Comparison of ENCODE assay signal across 24 cellular contexts in genomic region chr10:6394084-6394483, GRCh38.
DNase-seq lines count a peak whose midpoint lies in the region; ATAC-seq, FAIRE-seq and TF ChIP-seq lines count a peak whose summit lies in the region.
"Had no signal": no experiment of that assay in that cellular context is flagged by ENCODE, and none has a peak within 500 bp of the region (broad histone marks: within the 10 kb centered on the region; RNA-seq: fewer than 3 reads in every experiment).

No MANE protein-coding gene starts in this region.

- TF ChIP-seq RAD21 in GM12878 (IDR thresholded peaks at IDR 0.05; ENCODE audit: insufficient read depth, low read depth, low read length): no peak

- no peaks in the 10 kb centered on the region for H3K9me3 ChIP-seq in cardiac muscle cell (ENCODE audit: low read depth)
- peaks cover 4% of the 10 kb centered on the region for H3K9me3 ChIP-seq in right cardiac atrium (ENCODE audit: control insufficient read depth, low read length)
- H3K9me3 ChIP-seq in GM12878 (replicated peaks; ENCODE audit: control insufficient read depth, insufficient read depth, low read length): peaks cover 3% of the 10 kb centered on the region; the same call in 2 of the 3 replicates

- 44% methylated on average over 5 of the region's 5 CpGs for WGBS in right cardiac atrium
- WGBS in GM12878 (ENCODE audit: insufficient coverage, insufficient replicate concordance, low lambda C conversion rate, missing lambda C conversion rate): 29% methylated on average over 5 of the region's 5 CpGs
- WGBS in mesendoderm (ENCODE audit: extremely low coverage, insufficient coverage, low lambda C conversion rate): no CpG with 5 or more reads among the region's 5 CpGs

- in situ Hi-C loops in GM12878 (cut with MboI): no loop called here

- DNase-seq in cardiac muscle cell (ENCODE audit: low read depth in 1 of 2, low spot score in 1 of 2): no peak
- DNase-seq in right cardiac atrium: no peak
- no peak for DNase-seq in GM12878 (ENCODE audit: low read depth, low spot score)
- DNase-seq in mesendoderm: peak; percentile 54
- no peak for DNase-seq in iPS-NIHi7 (ENCODE audit: extremely low spot score)
- DNase-seq in superior temporal gyrus (ENCODE audit: extremely low spot score): no peak
- no peak for DNase-seq in activated T-cell treated with anti-CD3 and anti-CD28 coated beads, Interleukin-2, amount 50 U/mL, for 1 hour
- DNase-seq in NCI-H1436 (lab: John Stamatoyannopoulos, UW): no peak
- DNase-seq: DMS79; GM23248; H9; HFFc6; MV-4-11; NCI-H1105 treated with DMSO at 0.1 percent for 48 hours; NCI-H1694; NCI-H2081; NCI-H446; NCI-H526; NK-92 treated with Interleukin-12 subunit alpha and Interleukin-12 subunit beta, amount 100 ng/mL, for 24 hours had no signal

- no peak overlapping the region for H2AK5ac ChIP-seq in mesendoderm (ENCODE audit: low read length)

- no peak overlapping the region for H3K18ac ChIP-seq in mesendoderm (ENCODE audit: low read length)

- H3K4ac ChIP-seq in mesendoderm (ENCODE audit: low read depth, low read length): no peak overlapping the region

- no peak overlapping the region for H2BK15ac ChIP-seq in mesendoderm (replicated peaks; ENCODE audit: low read depth)

- FAIRE-seq in GM12878 (lab: Jason Lieb, UNC): no peak
- FAIRE-seq: A204.1, D721Med had no signal

- H2BK5ac ChIP-seq in mesendoderm (ENCODE audit: low read length): no peak overlapping the region

- ATAC-seq in right cardiac atrium (no peak), GM12878 (peak; percentile 26; the same call in 1 of the 3 replicates)
- ATAC-seq: Panc1 had no signal

- H3K36me3 ChIP-seq in cardiac muscle cell (no peaks in the 10 kb centered on the region), GM12878 (ENCODE audit: control insufficient read depth in 2 of 2, insufficient read depth in 2 of 2, low read length in 1 of 2) (no peaks in the 10 kb centered on the region), mesendoderm (ENCODE audit: control insufficient read depth, insufficient read depth, low read length) (no peaks in the 10 kb centered on the region)
- H3K36me3 ChIP-seq: SJSA1 had no signal

- no peak overlapping the region for H2AFZ ChIP-seq in GM12878 (ENCODE audit: control insufficient read depth, low read depth, low read length)
- H2AFZ ChIP-seq: GM23248 had no signal

- SMC1A ChIA-PET in GM12878 (lab: Charles Lee; ENCODE audit: uncharacterized antibody, unreplicated experiment): interaction anchor here (1.0 to 10.6 kb wide), 2 partner anchors 44 to 124 kb away, joined by 4 to 138 read pairs; no protein-coding TSS in a partner anchor

- no peak for TF ChIP-seq EP300 in GM12878 (IDR thresholded peaks at IDR 0.05; ENCODE audit: borderline replicate concordance in 1 of 2, control insufficient read depth in 1 of 2, low read depth in 2 of 2, low read length in 2 of 2)

- H3K79me2 ChIP-seq in GM12878 (ENCODE audit: control insufficient read depth, insufficient read depth, low read length) (no peaks in the 10 kb centered on the region), mesendoderm (ENCODE audit: control insufficient read depth, insufficient read depth, low read length) (no peaks in the 10 kb centered on the region)

- POLR2A ChIA-PET in GM12878 (lab: Charles Lee): no interaction called here

- CTCF ChIA-PET in GM12878 (lab: Yijun Ruan, JAX): interaction anchor here (0.6 kb wide), 1 partner anchor 191 kb away, joined by 3 read pairs; the partner anchor contains the start of gene PFKFB3

- H3K9ac ChIP-seq in GM12878 (ENCODE audit: control insufficient read depth, insufficient read depth, low read length): no peak overlapping the region
- no peak overlapping the region for H3K9ac ChIP-seq in mesendoderm (ENCODE audit: low read length)
- H3K9ac ChIP-seq: GM23248 had no signal

- H3K27ac ChIP-seq in cardiac muscle cell (peak overlapping the region; percentile 41), right cardiac atrium (ENCODE audit: low read length) (no peak overlapping the region), GM12878 (ENCODE audit: control insufficient read depth, insufficient read depth) (no peak overlapping the region), mesendoderm (ENCODE audit: low read depth, low read length) (no peak overlapping the region)
- H3K27ac ChIP-seq: GM23248, HL-60, SJSA1 had no signal

- peaks cover under 1% of the 10 kb centered on the region for H3K4me1 ChIP-seq in cardiac muscle cell (ENCODE audit: low read depth)
- no peaks in the 10 kb centered on the region for H3K4me1 ChIP-seq in right cardiac atrium (ENCODE audit: control insufficient read depth, insufficient read depth, low read length)
- H3K4me1 ChIP-seq in GM12878 (ENCODE audit: control insufficient read depth, insufficient read depth, low read length): no peaks in the 10 kb centered on the region
- no peaks in the 10 kb centered on the region for H3K4me1 ChIP-seq in mesendoderm (ENCODE audit: control insufficient read depth, low read depth, low read length)

- H4K5ac ChIP-seq in mesendoderm (ENCODE audit: low read length): no peak overlapping the region

- H3K56ac ChIP-seq in mesendoderm (ENCODE audit: low read length): no peak overlapping the region

- intact Hi-C loops in right cardiac atrium (cut with DNase I): no loop called here
- intact Hi-C loops in GM12878 (cut with micrococcal nuclease; ENCODE audit: unreplicated experiment): no loop called here

- no peak overlapping the region for H2BK120ac ChIP-seq in mesendoderm (ENCODE audit: low read depth, low read length)

- RAD21 ChIA-PET in GM12878 (lab: Charles Lee; ENCODE audit: unreplicated experiment): interaction anchor here (1.4 to 4.0 kb wide), 3 partner anchors 8 to 192 kb away, joined by 4 to 12 read pairs (median 4); partner anchors contain the start of gene PFKFB3

- no peaks in the 10 kb centered on the region for H3K79me1 ChIP-seq in mesendoderm (ENCODE audit: low read length)

- H3K27me3 ChIP-seq in cardiac muscle cell (no peaks in the 10 kb centered on the region), right cardiac atrium (ENCODE audit: control insufficient read depth, insufficient read depth) (no peaks in the 10 kb centered on the region), GM12878 (replicated peaks in 1 of 2; ENCODE audit: control insufficient read depth in 2 of 2, insufficient read depth in 2 of 2, low read length in 1 of 2) (peaks cover 0 to 5% of the 10 kb centered on the region in 2 experiments; a peak in 2 of 4 replicates), mesendoderm (ENCODE audit: insufficient read depth, low read length, poor library complexity) (no peaks in the 10 kb centered on the region)
- H3K27me3 ChIP-seq: SJSA1 had no signal

- no peak overlapping the region for H4K8ac ChIP-seq in mesendoderm (ENCODE audit: low read depth, low read length)

- no peak for TF ChIP-seq CTCF in cardiac muscle cell (IDR thresholded peaks at IDR 0.05; ENCODE audit: low read depth, low read length)
- no peak for TF ChIP-seq CTCF in GM12878 (IDR thresholded peaks at IDR 0.05 in 2 of 3, conservative IDR thresholded peaks at IDR 0.05 in 1 of 3; ENCODE audit: control insufficient read depth in 2 of 3, extremely low read depth in 1 of 3, insufficient read depth in 1 of 3, low read depth in 3 of 3, low read length in 3 of 3)

- no peak overlapping the region for H3K4me3 ChIP-seq in cardiac muscle cell
- no peak overlapping the region for H3K4me3 ChIP-seq in right cardiac atrium (ENCODE audit: low read length)
- H3K4me3 ChIP-seq in GM12878: no peak overlapping the region
- H3K4me3 ChIP-seq in mesendoderm (ENCODE audit: low read length): no peak overlapping the region
- H3K4me3 ChIP-seq: GM23248, SJSA1 had no signal

- TF ChIP-seq POLR2A in GM12878 (IDR thresholded peaks at IDR 0.05; ENCODE audit: low read depth, low read length): no peak

- H3K23ac ChIP-seq in mesendoderm (ENCODE audit: low read length): no peak overlapping the region

- H3K4me2 ChIP-seq in GM12878 (ENCODE audit: control insufficient read depth, insufficient read depth) (no peak overlapping the region), mesendoderm (ENCODE audit: low read length) (no peak overlapping the region)

- no peaks in the 10 kb centered on the region for H4K20me1 ChIP-seq in GM12878 (ENCODE audit: control insufficient read depth, insufficient read depth)

- BruUV-seq in GM12878 (replicated peaks; lab: Mats Ljungman, UMichigan): no TSS peak

TF ChIP-seq in GM12878, 131 proteins besides CTCF, POLR2A, EP300 and RAD21 (continues in another document):
- TF ChIP-seq E2F4 (IDR thresholded peaks at IDR 0.05; ENCODE audit: low read depth, low read length) (no peak), BACH1 (IDR thresholded peaks at IDR 0.05; ENCODE audit: borderline replicate concordance) (no peak), CBX5 (IDR thresholded peaks at IDR 0.05; ENCODE audit: low read depth) (no peak), GATAD2B (conservative IDR thresholded peaks at IDR 0.05; ENCODE audit: low read depth) (no peak), ZNF274 (IDR thresholded peaks at IDR 0.05; ENCODE audit: insufficient read depth, insufficient read length) (no peak), YY1 (IDR thresholded peaks at IDR 0.05; ENCODE audit: low read depth, low read length) (no peak), NRF1 (conservative IDR thresholded peaks at IDR 0.05; ENCODE audit: low read depth, low read length) (no peak), ATF7 (IDR thresholded peaks at IDR 0.05; ENCODE audit: low read depth) (no peak), FOS (IDR thresholded peaks at IDR 0.05; ENCODE audit: borderline replicate concordance, extremely low read depth, insufficient read length) (no peak), KAT2A (conservative IDR thresholded peaks at IDR 0.05; ENCODE audit: control insufficient read depth, low read depth, low read length) (no peak), STAT1 (conservative IDR thresholded peaks at IDR 0.05) (no peak)
